9 cellular contexts compared by ENCODE assay signal in genomic region chr2:127084611-127085031, GRCh38. TPM values are rescaled to one million over a fixed set of nuclear protein-coding genes. Genes with fewer than 3 reads are reported as not detected.
DNase-seq lines count a peak whose midpoint lies in the region; ATAC-seq and TF ChIP-seq lines count a peak whose summit lies in the region.
"Had no signal": no experiment of that assay in that cellular context is flagged by ENCODE, and none has a peak within 500 bp of the region (broad histone marks: within the 10 kb centered on the region; RNA-seq: fewer than 3 reads in every experiment).

No MANE protein-coding gene starts in this region.

- no peaks in the 10 kb centered on the region for H3K27me3 Mint-ChIP-seq in chondrocyte (ENCODE audit: low read depth)

- H3K27ac ChIP-seq in urinary bladder (ENCODE audit: low read depth) = peak overlapping the region; percentile 88

- peak; percentile 35 for DNase-seq in stimulated activated CD4-positive, alpha-beta T cell treated with anti-CD3 and anti-CD28 coated beads, Interleukin-1b, Interleukin-23, amount 100 ng/mL, for 48 hours
- no peak for DNase-seq in stimulated activated CD4-positive, alpha-beta T cell treated with anti-CD3 and anti-CD28 coated beads, Interleukin-4, amount 100 ng/mL, for 4 hours
- DNase-seq in amniotic epithelial cell (ENCODE audit: low read depth) = peak; percentile 89
- DNase-seq in NCI-H1417 (lab: John Stamatoyannopoulos, UW) = no peak
- no peak for DNase-seq in chondrocyte (ENCODE audit: low spot score)
- DNase-seq: NCI-H446 had no signal

- H3K9me3 Mint-ChIP-seq in chondrocyte (ENCODE audit: low read depth) = no peaks in the 10 kb centered on the region

- H3K27ac Mint-ChIP-seq in chondrocyte (ENCODE audit: unreplicated experiment) = no peak overlapping the region

- H3K27me3 ChIP-seq in mucosa of stomach (ENCODE audit: control insufficient read depth, insufficient read depth, low read length) = no peaks in the 10 kb centered on the region

- peaks cover 3% of the 10 kb centered on the region for H3K36me3 ChIP-seq in mucosa of stomach (ENCODE audit: control insufficient read depth, insufficient read depth, low read length)
- no peaks in the 10 kb centered on the region for H3K36me3 ChIP-seq in urinary bladder (ENCODE audit: insufficient read depth)

- no peaks in the 10 kb centered on the region for H3K36me3 Mint-ChIP-seq in chondrocyte (ENCODE audit: low read depth)

- H3K9me3 ChIP-seq in mucosa of stomach (ENCODE audit: control insufficient read depth, low read length) = no peaks in the 10 kb centered on the region

- H3K4me3 ChIP-seq in mucosa of stomach (ENCODE audit: low read length) (no peak overlapping the region), urinary bladder (ENCODE audit: low read depth, low read length) (no peak overlapping the region)

- no peak for ATAC-seq in activated CD4-positive, CD25-positive, alpha-beta regulatory T cell treated with anti-CD3 and anti-CD28 coated beads, Interleukin-2, amount 50 U/mL, for 24 hours

- peak overlapping the region; percentile 36 for H3K9ac ChIP-seq in mucosa of stomach (ENCODE audit: low read length)

- 35% methylated on average over 7 of the region's 7 CpGs for WGBS in urinary bladder

- peaks cover 76% of the 10 kb centered on the region for H3K4me1 Mint-ChIP-seq in chondrocyte (ENCODE audit: low read depth)

- H3K4me3 Mint-ChIP-seq in chondrocyte (ENCODE audit: unreplicated experiment) = no peak overlapping the region

- peaks cover 76% of the 10 kb centered on the region for H3K4me1 ChIP-seq in mucosa of stomach (ENCODE audit: control insufficient read depth, insufficient read depth, low read length)
- H3K4me1 ChIP-seq in urinary bladder (ENCODE audit: insufficient read depth) = peaks cover 5% of the 10 kb centered on the region

- no peak for TF ChIP-seq CTCF in chondrocyte (IDR thresholded peaks at IDR 0.05)

RNA-seq across cellular contexts. Expression of gene BIN1, which starts 22.3 kb away (rescaled TPM):
- total RNA-seq in urinary bladder (72.9 TPM), chondrocyte (40.0 to 64.0 TPM (median 63.6 TPM) in 3 replicates)
- 149 TPM for polyA plus RNA-seq in urinary bladder

Comparison
In these comparisons a context has a peak if more than half of its experiments do, and no peak if none do; other contexts are left out.
1. DNase-seq: peak in stimulated activated CD4-positive, alpha-beta T cell treated with anti-CD3 and anti-CD28 coated beads, Interleukin-1b, Interleukin-23, amount 100 ng/mL, for 48 hours (single experiment) and amniotic epithelial cell (single experiment); none in stimulated activated CD4-positive, alpha-beta T cell treated with anti-CD3 and anti-CD28 coated beads, Interleukin-4, amount 100 ng/mL, for 4 hours (0 of 2), NCI-H1417 (0 of 3) and chondrocyte (single experiment).